11 cellular contexts compared by ENCODE assay signal in the genomic region with DNA sequence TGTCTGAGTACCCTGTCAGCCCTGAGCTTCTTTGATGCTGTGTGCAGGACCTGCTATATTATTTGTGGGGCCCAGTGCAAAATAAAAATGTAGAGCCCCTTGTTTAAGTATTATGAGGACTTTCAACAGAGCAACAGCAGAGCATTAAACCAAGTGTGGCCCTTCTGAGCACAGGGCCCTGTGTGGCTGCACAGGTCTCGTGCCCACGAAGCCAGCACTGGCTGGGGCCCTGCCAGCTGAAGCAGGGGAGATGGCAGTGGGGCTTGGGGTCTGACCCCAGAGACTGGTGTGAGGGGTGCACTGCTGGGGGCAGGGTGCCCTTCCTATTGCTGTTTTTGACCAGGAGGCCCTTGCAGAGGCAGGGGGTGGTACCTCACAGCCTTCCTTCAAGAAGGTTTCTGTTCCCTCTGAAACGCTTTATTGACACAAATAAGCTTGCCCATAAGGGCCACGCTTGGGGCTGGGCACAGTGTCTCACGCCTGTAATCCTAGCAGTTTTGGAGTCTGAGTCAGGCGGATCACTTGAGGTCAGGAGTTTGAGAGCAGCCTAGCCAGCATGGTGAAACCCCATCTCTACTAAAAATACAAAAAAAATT. TPM values are rescaled to one million over a fixed set of nuclear protein-coding genes. Genes with fewer than 3 reads are reported as not detected.
DNase-seq lines count a peak whose midpoint lies in the region; ATAC-seq and TF ChIP-seq lines count a peak whose summit lies in the region.
"Had no signal": no experiment of that assay in that cellular context is flagged by ENCODE, and none has a peak within 500 bp of the region (broad histone marks: within the 10 kb centered on the region; RNA-seq: fewer than 3 reads in every experiment).

No MANE protein-coding gene starts in this region.

- WGBS in mesendoderm (ENCODE audit: extremely low coverage, insufficient coverage, low lambda C conversion rate) = no CpG with 5 or more reads among the region's 6 CpGs
- whole genome bisulfite sequencing in heart right ventricle, 2 donors = 81 to 90% methylated on average over 6 of the region's 6 CpGs

- TF ChIP-seq CTCF in DOHH2 (IDR thresholded peaks at IDR 0.05; ENCODE audit: low read depth, low read length, poor library complexity, severe bottlenecking) (no peak), heart right ventricle (IDR thresholded peaks at IDR 0.05) (no peak)

- no peaks in the 10 kb centered on the region for H3K27me3 ChIP-seq in DOHH2 (ENCODE audit: control insufficient read depth, low read length)
- no peaks in the 10 kb centered on the region for H3K27me3 ChIP-seq in mesendoderm (ENCODE audit: insufficient read depth, low read length, poor library complexity)
- H3K27me3 ChIP-seq in heart right ventricle = peaks cover 0 to 25% (median 20%) of the 10 kb centered on the region in 7 donors

- H3F3A ChIP-seq in DOHH2 (ENCODE audit: control insufficient read depth, insufficient read depth) = peaks cover 10% of the 10 kb centered on the region

- H4K20me1 ChIP-seq in DOHH2 (ENCODE audit: control insufficient read depth, insufficient read depth, low read depth, low read length) = no peaks in the 10 kb centered on the region

- H3K79me2 ChIP-seq in DOHH2 (ENCODE audit: control insufficient read depth, low read length) (peaks cover 42% of the 10 kb centered on the region), mesendoderm (ENCODE audit: control insufficient read depth, insufficient read depth, low read length) (no peaks in the 10 kb centered on the region)

- peak overlapping the region; percentile 83 for H3K56ac ChIP-seq in mesendoderm (ENCODE audit: low read length)

- no peak overlapping the region for H3K4ac ChIP-seq in mesendoderm (ENCODE audit: low read depth, low read length)

- no peak overlapping the region for H2BK15ac ChIP-seq in mesendoderm (replicated peaks; ENCODE audit: low read depth)

- H4K5ac ChIP-seq in mesendoderm (ENCODE audit: low read length) = no peak overlapping the region

- no peak overlapping the region for H3K18ac ChIP-seq in mesendoderm (ENCODE audit: low read length)

- H3K27ac ChIP-seq in DOHH2 (ENCODE audit: low read depth, low read length) (peak overlapping the region; percentile 96), mesendoderm (ENCODE audit: low read depth, low read length) (no peak overlapping the region), heart right ventricle (peak overlapping the region in 1 of 10 donors; percentile 67)

- H4K8ac ChIP-seq in mesendoderm (ENCODE audit: low read depth, low read length) = no peak overlapping the region

- H3K9me2 ChIP-seq in DOHH2 (replicated peaks; ENCODE audit: control insufficient read depth, low read length) = no peaks in the 10 kb centered on the region

- H3K4me2 ChIP-seq in DOHH2 (ENCODE audit: low read length) (peak overlapping the region; percentile 99), mesendoderm (ENCODE audit: low read length) (no peak overlapping the region)

- ATAC-seq in heart right ventricle (no peak), GM21526 (IDR thresholded peaks at IDR 0.05; ENCODE audit: low FRiP score, unreplicated experiment) (no peak)

- DNase-seq in HT1080 (ENCODE audit: low read depth) (peak; percentile 70), mesendoderm (no peak), heart right ventricle (no peak), NCI-H2227 treated with DMSO at 0.1 percent for 48 hours (lab: John Stamatoyannopoulos, UW) (no peak)
- DNase-seq in activated T-helper 2 cell treated with anti-CD3 and anti-CD28 coated beads, Interferon-gamma antibody, Interleukin-2, Interleukin-4, amounts not matched to agents 10 μg/mL and 5 μg/mL and 100 μg/mL, durations not matched to agents 14 hours and 24 hours and 36 hours (ENCODE audit: low spot score) = no peak
- DNase-seq in activated CD4-positive, alpha-beta T cell treated with anti-CD3 and anti-CD28 coated beads for 1 hour = no peak
- DNase-seq: CD4-positive, alpha-beta T cell; NCI-H524 treated with DMSO at 0.1 percent for 48 hours had no signal

- H3K4me1 Mint-ChIP-seq in activated T-helper 2 cell treated with anti-CD3 and anti-CD28 coated beads, Interferon-gamma antibody, Interleukin-2, Interleukin-4, amounts not matched to agents 10 μg/mL and 5 μg/mL and 100 μg/mL, durations not matched to agents 14 hours and 24 hours and 36 hours (ENCODE audit: low read depth) = peaks cover 65% of the 10 kb centered on the region

- no peaks in the 10 kb centered on the region for H3K79me1 ChIP-seq in mesendoderm (ENCODE audit: low read length)

- intact Hi-C loops in activated T-helper 2 cell treated with anti-CD3 and anti-CD28 coated beads, Interferon-gamma antibody, Interleukin-2, Interleukin-4, amounts not matched to agents 10 μg/mL and 5 μg/mL and 100 μg/mL, durations not matched to agents 14 hours and 24 hours and 36 hours (cut with micrococcal nuclease) = loop anchor here (5.0 kb wide), 1 partner anchor 41 kb away; a partner anchor contains a TSS
- intact Hi-C loops in heart right ventricle (cut with DNase I) = loop anchor here in 1 of 10 donors (5.0 kb wide), 1 partner anchor 56 kb away; no protein-coding TSS in a partner anchor

- H3K36me3 ChIP-seq in DOHH2 (ENCODE audit: control insufficient read depth, low read length) = peaks cover 10% of the 10 kb centered on the region
- H3K36me3 ChIP-seq in mesendoderm (ENCODE audit: control insufficient read depth, insufficient read depth, low read length) = no peaks in the 10 kb centered on the region
- H3K36me3 ChIP-seq in heart right ventricle = no peaks in the 10 kb centered on the region

- H3K9me3 ChIP-seq in DOHH2 (ENCODE audit: control insufficient read depth, insufficient read depth, low read length) (no peaks in the 10 kb centered on the region), heart right ventricle (no peaks in the 10 kb centered on the region)

- peak overlapping the region; percentile 76 for H3K4me3 ChIP-seq in DOHH2 (ENCODE audit: low read length)
- no peak overlapping the region for H3K4me3 ChIP-seq in mesendoderm (ENCODE audit: low read length)
- H3K4me3 ChIP-seq in heart right ventricle = no peak overlapping the region

- no peak overlapping the region for H2AK5ac ChIP-seq in mesendoderm (ENCODE audit: low read length)

- H3K4me1 ChIP-seq in DOHH2 (ENCODE audit: control insufficient read depth, low read length) = peaks cover 100% of the 10 kb centered on the region
- H3K4me1 ChIP-seq in mesendoderm (ENCODE audit: control insufficient read depth, low read depth, low read length) = peaks cover 18% of the 10 kb centered on the region
- peaks cover 2 to 81% (median 9%) of the 10 kb centered on the region in 9 donors for H3K4me1 ChIP-seq in heart right ventricle

- no peak overlapping the region for H3K23ac ChIP-seq in mesendoderm (ENCODE audit: low read length)

- no peak overlapping the region for H2BK120ac ChIP-seq in mesendoderm (ENCODE audit: low read depth, low read length)

- H3K27ac Mint-ChIP-seq in activated T-helper 2 cell treated with anti-CD3 and anti-CD28 coated beads, Interferon-gamma antibody, Interleukin-2, Interleukin-4, amounts not matched to agents 10 μg/mL and 5 μg/mL and 100 μg/mL, durations not matched to agents 14 hours and 24 hours and 36 hours = peak overlapping the region; percentile 42
- H3K27ac Mint-ChIP-seq: CD4-positive, alpha-beta T cell; progenitor cell of endocrine pancreas had no signal

- H3K27me3 Mint-ChIP-seq in activated T-helper 2 cell treated with anti-CD3 and anti-CD28 coated beads, Interferon-gamma antibody, Interleukin-2, Interleukin-4, amounts not matched to agents 10 μg/mL and 5 μg/mL and 100 μg/mL, durations not matched to agents 14 hours and 24 hours and 36 hours (ENCODE audit: low read depth) = no peaks in the 10 kb centered on the region

- peaks cover 19% of the 10 kb centered on the region for H3K36me3 Mint-ChIP-seq in activated T-helper 2 cell treated with anti-CD3 and anti-CD28 coated beads, Interferon-gamma antibody, Interleukin-2, Interleukin-4, amounts not matched to agents 10 μg/mL and 5 μg/mL and 100 μg/mL, durations not matched to agents 14 hours and 24 hours and 36 hours (ENCODE audit: low read depth)

- no peaks in the 10 kb centered on the region for H3K9me3 Mint-ChIP-seq in activated T-helper 2 cell treated with anti-CD3 and anti-CD28 coated beads, Interferon-gamma antibody, Interleukin-2, Interleukin-4, amounts not matched to agents 10 μg/mL and 5 μg/mL and 100 μg/mL, durations not matched to agents 14 hours and 24 hours and 36 hours
- H3K9me3 Mint-ChIP-seq: CD4-positive, alpha-beta T cell had no signal

- H2BK5ac ChIP-seq in mesendoderm (ENCODE audit: low read length) = no peak overlapping the region

- H3K9ac ChIP-seq in mesendoderm (ENCODE audit: low read length) = peak overlapping the region; percentile 22

- no peak overlapping the region for H3K4me3 Mint-ChIP-seq in activated T-helper 2 cell treated with anti-CD3 and anti-CD28 coated beads, Interferon-gamma antibody, Interleukin-2, Interleukin-4, amounts not matched to agents 10 μg/mL and 5 μg/mL and 100 μg/mL, durations not matched to agents 14 hours and 24 hours and 36 hours (ENCODE audit: low read depth)
- H3K4me3 Mint-ChIP-seq: CD4-positive, alpha-beta T cell had no signal

RNA-seq across cellular contexts. Expression of a gene that starts 2.2 kb away (rescaled TPM):
- total RNA-seq in HT1080 (2014; rRNA removed; shearing (Covaris generic)) = not detected in 2 replicates
- 0.06 TPM in 1 of 2 replicates, not detected in the other for polyA plus RNA-seq in HT1080 (2015; cell fraction: cytosol; rRNA removed)
- 0.14 TPM in 1 of 2 replicates, not detected in the other for polyA plus RNA-seq in HT1080 (2015; cell fraction: nucleus; rRNA removed)
- total RNA-seq in activated T-helper 2 cell treated with anti-CD3 and anti-CD28 coated beads, Interferon-gamma antibody, Interleukin-2, Interleukin-4, amounts not matched to agents 10 μg/mL and 5 μg/mL and 100 μg/mL, durations not matched to agents 14 hours and 24 hours and 36 hours = 128 and 132 TPM in 2 replicates
- 1.3 TPM for polyA plus RNA-seq in mesendoderm (2013, experiment 1 of 2)
- polyA plus RNA-seq in mesendoderm (2013, experiment 2 of 2) = 1.1 TPM
- total RNA-seq in heart right ventricle = 1 to 10 TPM in 9 of 10 donors, under 1 TPM in 1; 0.98 to 6.8 (median 1.8) TPM
- polyA plus RNA-seq in heart right ventricle = 1 to 10 TPM; 1.1 to 2.0 TPM

RNA-seq across cellular contexts. Expression of a gene that starts 36.7 kb away (rescaled TPM):
- 835 and 846 TPM in 2 replicates for total RNA-seq in HT1080 (2014; rRNA removed; shearing (Covaris generic))
- polyA plus RNA-seq in HT1080 (2015; cell fraction: cytosol; rRNA removed) = 456 and 481 TPM in 2 replicates
- polyA plus RNA-seq in HT1080 (2015; cell fraction: nucleus; rRNA removed) = 1,205 and 1,213 TPM in 2 replicates
- 246 and 247 TPM in 2 replicates for total RNA-seq in activated T-helper 2 cell treated with anti-CD3 and anti-CD28 coated beads, Interferon-gamma antibody, Interleukin-2, Interleukin-4, amounts not matched to agents 10 μg/mL and 5 μg/mL and 100 μg/mL, durations not matched to agents 14 hours and 24 hours and 36 hours
- 59.4 TPM for polyA plus RNA-seq in mesendoderm (2013, experiment 1 of 2)
- 59.0 TPM for polyA plus RNA-seq in mesendoderm (2013, experiment 2 of 2)
- 100 to 1,000 TPM; 213 to 554 (median 267) TPM for total RNA-seq in heart right ventricle
- polyA plus RNA-seq in heart right ventricle = 100 to 1,000 TPM; 286 to 356 TPM

RNA-seq across cellular contexts. Expression of a gene that starts 42.7 kb away (rescaled TPM):
- total RNA-seq in HT1080 (2014; rRNA removed; shearing (Covaris generic)) = 21.4 and 28.6 TPM in 2 replicates
- 23.3 and 24.0 TPM in 2 replicates for polyA plus RNA-seq in HT1080 (2015; cell fraction: cytosol; rRNA removed)
- polyA plus RNA-seq in HT1080 (2015; cell fraction: nucleus; rRNA removed) = 19.8 and 22.3 TPM in 2 replicates
- 62.6 and 63.7 TPM in 2 replicates for total RNA-seq in activated T-helper 2 cell treated with anti-CD3 and anti-CD28 coated beads, Interferon-gamma antibody, Interleukin-2, Interleukin-4, amounts not matched to agents 10 μg/mL and 5 μg/mL and 100 μg/mL, durations not matched to agents 14 hours and 24 hours and 36 hours
- 16.8 TPM for polyA plus RNA-seq in mesendoderm (2013, experiment 1 of 2)
- polyA plus RNA-seq in mesendoderm (2013, experiment 2 of 2) = 17.0 TPM
- 10 to 100 TPM; 15.4 to 26.0 (median 20.1) TPM for total RNA-seq in heart right ventricle
- 10 to 100 TPM in 1 of 2 donors, 1 to 10 TPM in 1; 7.0 to 15.8 TPM for polyA plus RNA-seq in heart right ventricle

Comparison
In these comparisons a context has a peak if more than half of its experiments do, and no peak if none do; other contexts are left out.
1. RNA of a gene that starts 2.2 kb away (total RNA-seq): 128 to 132 TPM in activated T-helper 2 cell treated with anti-CD3 and anti-CD28 coated beads, Interferon-gamma antibody, Interleukin-2, Interleukin-4, amounts not matched to agents 10 μg/mL and 5 μg/mL and 100 μg/mL, durations not matched to agents 14 hours and 24 hours and 36 hours; 0.98 to 6.8 TPM in heart right ventricle and not detected in HT1080; every median in the first group is over 10 times any median in the second.